34 cellular contexts compared by ENCODE assay signal in genomic region chr2:40043641-40044040, GRCh38.
"Had no signal": no experiment of that assay in that cellular context is flagged by ENCODE, and none has a peak within 500 bp of the region (broad histone marks: within the 10 kb centered on the region; RNA-seq: fewer than 3 reads in every experiment).

No MANE protein-coding gene starts in this region.

- H3K9me3 ChIP-seq: SJCRH30, SK-N-SH had no signal

- DNase-seq: activated B cell treated with CpG ODN at 0.5 μM for 24 hours; activated CD4-positive, alpha-beta T cell treated with anti-CD3 and anti-CD28 coated beads for 4 hours; activated CD4-positive, alpha-beta T cell treated with anti-CD3 and anti-CD28 coated beads, Interleukin-2, amount 50 U/mL, for 1 hour; activated CD4-positive, CD25-positive, alpha-beta regulatory T cell treated with anti-CD3 and anti-CD28 coated beads, Interleukin-2, amount 50 U/mL, for 72 hours; activated CD8-positive, alpha-beta T cell treated with anti-CD3 and anti-CD28 coated beads for 36 hours; activated effector memory CD4-positive, alpha-beta T cell treated with anti-CD3 and anti-CD28 coated beads, Interleukin-2, amount 50 U/mL, for 16 hours; activated naive CD4-positive, alpha-beta T cell; activated naive CD4-positive, alpha-beta T cell treated with anti-CD3 and anti-CD28 coated beads, Interleukin-2, amount 50 U/mL, for 16 hours; activated naive CD8-positive, alpha-beta T cell treated with anti-CD3 and anti-CD28 coated beads for 36 hours; activated T-cell treated with anti-CD3 and anti-CD28 coated beads, Interleukin-2, amount 50 U/mL, for 1 hour; activated T-cell treated with anti-CD3 and anti-CD28 coated beads, Interleukin-2, amount 50 U/mL, for 72 hours; amniotic stem cell; aorta; central memory CD4-positive, alpha-beta T cell; Karpas-422; NCI-H1048; NCI-H1105 treated with DMSO at 0.1 percent for 48 hours; NCI-H1436; NCI-H1694; NCI-H1930; NCI-H2081 treated with DMSO at 0.1 percent for 48 hours; NCI-H226; NCI-H510A; NCI-H526; NCI-H748 treated with DMSO at 0.1 percent for 48 hours; NK-92 treated with Interleukin-12 subunit alpha and Interleukin-12 subunit beta, amount 100 ng/mL, for 24 hours; PC-9; SJCRH30; SK-N-SH had no signal

- H3K27ac Mint-ChIP-seq: activated B cell treated with CpG ODN at 0.5 μM for 24 hours; activated CD8-positive, alpha-beta T cell treated with anti-CD3 and anti-CD28 coated beads for 36 hours; activated naive CD8-positive, alpha-beta T cell treated with anti-CD3 and anti-CD28 coated beads for 36 hours; activated T-cell treated with anti-CD3 and anti-CD28 coated beads, Interleukin-2, amount 50 U/mL, for 72 hours; activated T-helper 17 cell treated with anti-CD3 and anti-CD28 coated beads, Interleukin-2, amount 50 U/mL, for 72 hours; T-helper 1 cell treated with Interleukin-12 subunit alpha and Interleukin-12 subunit beta and Interleukin-4 antibody, amounts not matched to agents 30 μg/mL and 1 μg/mL, for 36 hours had no signal

- H3K4me3 Mint-ChIP-seq: activated B cell treated with CpG ODN at 0.5 μM for 24 hours; activated CD8-positive, alpha-beta T cell treated with anti-CD3 and anti-CD28 coated beads for 36 hours; activated naive CD8-positive, alpha-beta T cell treated with anti-CD3 and anti-CD28 coated beads for 36 hours; activated T-cell treated with anti-CD3 and anti-CD28 coated beads, Interleukin-2, amount 50 U/mL, for 72 hours; activated T-helper 17 cell treated with anti-CD3 and anti-CD28 coated beads, Interleukin-2, amount 50 U/mL, for 72 hours; T-helper 1 cell treated with Interleukin-12 subunit alpha and Interleukin-12 subunit beta and Interleukin-4 antibody, amounts not matched to agents 30 μg/mL and 1 μg/mL, for 36 hours had no signal

- H3K4me1 ChIP-seq: SJCRH30 had no signal

- H3K27ac ChIP-seq: brain microvascular endothelial cell, PC-9, RWPE1, SJCRH30 had no signal

- ATAC-seq: activated CD8-positive, alpha-beta T cell treated with anti-CD3 and anti-CD28 coated beads for 36 hours; activated T-cell treated with anti-CD3 and anti-CD28 coated beads, Interleukin-2, amount 50 U/mL, for 72 hours; activated T-helper 17 cell treated with anti-CD3 and anti-CD28 coated beads, Interleukin-2, amount 50 U/mL, for 72 hours; Right ventricle myocardium inferior had no signal

- H3K4me1 Mint-ChIP-seq: activated B cell treated with CpG ODN at 0.5 μM for 24 hours; activated naive CD8-positive, alpha-beta T cell treated with anti-CD3 and anti-CD28 coated beads for 36 hours; activated T-helper 17 cell treated with anti-CD3 and anti-CD28 coated beads, Interleukin-2, amount 50 U/mL, for 72 hours had no signal

- H2AFZ ChIP-seq: PC-9 had no signal

- H3K36me3 ChIP-seq: brain microvascular endothelial cell, SJCRH30 had no signal

- H3K4me2 ChIP-seq: PC-9, SK-N-SH had no signal

- H3K9me3 Mint-ChIP-seq: activated B cell treated with CpG ODN at 0.5 μM for 24 hours; activated CD8-positive, alpha-beta T cell treated with anti-CD3 and anti-CD28 coated beads for 36 hours; activated naive CD8-positive, alpha-beta T cell treated with anti-CD3 and anti-CD28 coated beads for 36 hours; T-helper 1 cell treated with Interleukin-12 subunit alpha and Interleukin-12 subunit beta and Interleukin-4 antibody, amounts not matched to agents 30 μg/mL and 1 μg/mL, for 36 hours had no signal

- H3K4me3 ChIP-seq: PC-9, SJCRH30 had no signal

- H3K27me3 ChIP-seq: brain microvascular endothelial cell, SJCRH30 had no signal
